Comparison of ENCODE assay signal across 21 cellular contexts in genomic region chr16:77009453-77009852, GRCh38.
"Had no signal": no experiment of that assay in that cellular context is flagged by ENCODE, and none has a peak within 500 bp of the region (broad histone marks: within the 10 kb centered on the region; RNA-seq: fewer than 3 reads in every experiment).

No MANE protein-coding gene starts in this region.

- H3K4me1 ChIP-seq: heart right ventricle, pancreas, tibial artery had no signal

- H3K27ac ChIP-seq: dorsolateral prefrontal cortex, heart right ventricle, pancreas, tibial artery had no signal

- ATAC-seq: esophagus mucosa; heart right ventricle; left colon; mucosa of descending colon; natural killer cell; right cardiac atrium; stimulated activated memory B cell treated with anti-CD40 and anti-IgM and Interleukin-4, amounts not matched to agents 10 μg/mL and 1 μg/mL and 100 μg/mL, for 72 hours had no signal

- DNase-seq: cortex of kidney; dorsolateral prefrontal cortex; effector memory CD4-positive, alpha-beta T cell; heart right ventricle; immature natural killer cell; kidney; left colon; mammary epithelial cell; mucosa of descending colon; natural killer cell; nucleus accumbens; pancreas; stimulated activated CD4-positive, alpha-beta T cell treated with anti-CD3 and anti-CD28 coated beads, Interleukin-4, amount 100 ng/mL, for 1 hour; tibial artery had no signal

- H3K27me3 Mint-ChIP-seq: central memory CD8-positive, alpha-beta T cell; progenitor cell of endocrine pancreas; stimulated activated memory B cell treated with anti-CD40 and anti-IgM and Interleukin-4, amounts not matched to agents 10 μg/mL and 1 μg/mL and 100 μg/mL, for 72 hours; stimulated activated naive CD8-positive, alpha-beta T cell treated with anti-CD3 and anti-CD28 coated beads, Interleukin-15, Interleukin-2, amounts not matched to agents 100 ng/mL and 50 ng/mL, for 24 hours had no signal

- H3K27ac Mint-ChIP-seq: immature natural killer cell; natural killer cell; progenitor cell of endocrine pancreas; stimulated activated memory B cell treated with anti-CD40 and anti-IgM and Interleukin-4, amounts not matched to agents 10 μg/mL and 1 μg/mL and 100 μg/mL, for 72 hours; stimulated activated naive CD8-positive, alpha-beta T cell treated with anti-CD3 and anti-CD28 coated beads, Interleukin-15, Interleukin-2, amounts not matched to agents 100 ng/mL and 50 ng/mL, for 24 hours had no signal

- H3K4me3 ChIP-seq: dorsolateral prefrontal cortex, heart right ventricle, mucosa of descending colon, pancreas, tibial artery had no signal

- H3K4me1 Mint-ChIP-seq: central memory CD8-positive, alpha-beta T cell; immature natural killer cell; natural killer cell; neural crest cell; stimulated activated memory B cell treated with anti-CD40 and anti-IgM and Interleukin-4, amounts not matched to agents 10 μg/mL and 1 μg/mL and 100 μg/mL, for 72 hours had no signal

- H3K9me3 ChIP-seq: pancreas, tibial artery had no signal

- H3K27me3 ChIP-seq: heart right ventricle, pancreas, tibial artery had no signal

- H3K36me3 ChIP-seq: heart right ventricle, pancreas, tibial artery had no signal

- H3K4me3 Mint-ChIP-seq: central memory CD8-positive, alpha-beta T cell; immature natural killer cell; natural killer cell; neural crest cell; stimulated activated memory B cell treated with anti-CD40 and anti-IgM and Interleukin-4, amounts not matched to agents 10 μg/mL and 1 μg/mL and 100 μg/mL, for 72 hours; stimulated activated naive CD8-positive, alpha-beta T cell treated with anti-CD3 and anti-CD28 coated beads, Interleukin-15, Interleukin-2, amounts not matched to agents 100 ng/mL and 50 ng/mL, for 24 hours had no signal

- H3K36me3 Mint-ChIP-seq: natural killer cell; stimulated activated memory B cell treated with anti-CD40 and anti-IgM and Interleukin-4, amounts not matched to agents 10 μg/mL and 1 μg/mL and 100 μg/mL, for 72 hours had no signal
